Comparison of ENCODE assay signal across 1 cellular context in the genomic region with DNA sequence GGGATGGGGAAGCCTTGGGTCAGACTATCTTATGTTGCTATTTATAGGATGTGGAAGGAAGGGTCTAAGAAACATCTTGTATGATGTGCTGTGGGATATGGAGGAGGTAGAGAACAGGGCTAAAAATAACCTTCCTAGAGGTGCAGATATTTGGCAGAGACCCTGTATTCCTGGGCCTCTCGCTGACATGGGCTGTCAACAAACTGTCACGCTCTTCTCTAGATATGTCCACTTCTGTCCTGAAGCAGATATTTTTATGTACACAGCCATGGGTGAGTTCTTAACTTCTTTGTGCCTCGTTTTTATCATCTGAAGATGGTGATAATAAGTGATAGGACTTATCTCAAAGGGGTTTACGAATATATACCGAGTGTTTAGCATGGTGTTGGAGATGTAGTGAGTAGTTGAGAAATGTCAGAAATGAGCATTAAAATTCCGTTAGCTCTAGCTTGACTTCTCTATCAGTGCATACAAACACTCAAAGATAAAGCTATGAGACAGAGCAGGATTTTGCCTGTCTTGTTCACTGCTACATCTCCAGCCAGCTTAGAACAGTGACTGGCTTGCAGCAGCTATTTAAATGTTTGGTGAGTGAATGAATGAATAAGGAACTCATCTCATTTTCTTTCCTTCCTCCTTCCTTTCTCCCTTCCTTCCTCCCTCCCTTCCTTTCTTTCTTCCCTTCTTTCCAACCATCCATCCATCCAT.
TF ChIP-seq lines count a peak whose summit lies in the region.

No MANE protein-coding gene starts in this region.

TF ChIP-seq in K562, 482 proteins besides CTCF, POLR2A, EP300 and RAD21 (continues in another document):
- TF ChIP-seq, protein P1, sequence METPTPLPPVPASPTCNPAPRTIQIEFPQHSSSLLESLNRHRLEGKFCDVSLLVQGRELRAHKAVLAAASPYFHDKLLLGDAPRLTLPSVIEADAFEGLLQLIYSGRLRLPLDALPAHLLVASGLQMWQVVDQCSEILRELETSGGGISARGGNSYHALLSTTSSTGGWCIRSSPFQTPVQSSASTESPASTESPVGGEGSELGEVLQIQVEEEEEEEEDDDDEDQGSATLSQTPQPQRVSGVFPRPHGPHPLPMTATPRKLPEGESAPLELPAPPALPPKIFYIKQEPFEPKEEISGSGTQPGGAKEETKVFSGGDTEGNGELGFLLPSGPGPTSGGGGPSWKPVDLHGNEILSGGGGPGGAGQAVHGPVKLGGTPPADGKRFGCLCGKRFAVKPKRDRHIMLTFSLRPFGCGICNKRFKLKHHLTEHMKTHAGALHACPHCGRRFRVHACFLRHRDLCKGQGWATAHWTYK (CRISPR knock-in tag; IDR thresholded peaks at IDR 0.05), result no peak
- no peak for TF ChIP-seq ZNF282 (CRISPR knock-in tag; IDR thresholded peaks at IDR 0.05)
- peak; percentile 80 for TF ChIP-seq TCF3 (CRISPR knock-in tag; IDR thresholded peaks at IDR 0.05)
- no peak for TF ChIP-seq CC2D1A (IDR thresholded peaks at IDR 0.05)
- peak in 1 of 2 experiments; percentile 49; a peak in 1 of 4 replicates for TF ChIP-seq KDM1A (IDR thresholded peaks at IDR 0.05)
- TF ChIP-seq RFX7 (CRISPR knock-in tag; IDR thresholded peaks at IDR 0.05), result no peak
- TF ChIP-seq TAL1 (IDR thresholded peaks at IDR 0.05), result peak; percentile 62
- peak in 1 of 2 experiments; percentile 79; a peak in 2 of 4 replicates for TF ChIP-seq FOXA3 (CRISPR knock-in tag; conservative IDR thresholded peaks at IDR 0.05 in 1 of 2, IDR thresholded peaks at IDR 0.05 in 1 of 2)
- TF ChIP-seq NCOR1 (IDR thresholded peaks at IDR 0.05), result peak; percentile 49
- peak; percentile 98 for TF ChIP-seq MEF2D (tag; conservative IDR thresholded peaks at IDR 0.05; ENCODE audit: low read depth)
- TF ChIP-seq CBX2 (IDR thresholded peaks at IDR 0.05; ENCODE audit: insufficient read depth, low read length, poor library complexity, severe bottlenecking), result no peak
- TF ChIP-seq, protein P2, sequence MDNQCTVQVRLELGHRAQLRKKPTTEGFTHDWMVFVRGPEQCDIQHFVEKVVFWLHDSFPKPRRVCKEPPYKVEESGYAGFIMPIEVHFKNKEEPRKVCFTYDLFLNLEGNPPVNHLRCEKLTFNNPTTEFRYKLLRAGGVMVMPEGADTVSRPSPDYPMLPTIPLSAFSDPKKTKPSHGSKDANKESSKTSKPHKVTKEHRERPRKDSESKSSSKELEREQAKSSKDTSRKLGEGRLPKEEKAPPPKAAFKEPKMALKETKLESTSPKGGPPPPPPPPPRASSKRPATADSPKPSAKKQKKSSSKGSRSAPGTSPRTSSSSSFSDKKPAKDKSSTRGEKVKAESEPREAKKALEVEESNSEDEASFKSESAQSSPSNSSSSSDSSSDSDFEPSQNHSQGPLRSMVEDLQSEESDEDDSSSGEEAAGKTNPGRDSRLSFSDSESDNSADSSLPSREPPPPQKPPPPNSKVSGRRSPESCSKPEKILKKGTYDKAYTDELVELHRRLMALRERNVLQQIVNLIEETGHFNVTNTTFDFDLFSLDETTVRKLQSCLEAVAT (IDR thresholded peaks at IDR 0.05), result no peak
- TF ChIP-seq YY1 (IDR thresholded peaks at IDR 0.05; ENCODE audit: borderline replicate concordance in 1 of 3, control insufficient read depth in 1 of 3, extremely low read depth in 1 of 3, insufficient read depth in 3 of 3, insufficient read length in 1 of 3, insufficient replicate concordance in 2 of 3, low read depth in 1 of 3, low read length in 2 of 3), result no peak
- TF ChIP-seq, protein P3, sequence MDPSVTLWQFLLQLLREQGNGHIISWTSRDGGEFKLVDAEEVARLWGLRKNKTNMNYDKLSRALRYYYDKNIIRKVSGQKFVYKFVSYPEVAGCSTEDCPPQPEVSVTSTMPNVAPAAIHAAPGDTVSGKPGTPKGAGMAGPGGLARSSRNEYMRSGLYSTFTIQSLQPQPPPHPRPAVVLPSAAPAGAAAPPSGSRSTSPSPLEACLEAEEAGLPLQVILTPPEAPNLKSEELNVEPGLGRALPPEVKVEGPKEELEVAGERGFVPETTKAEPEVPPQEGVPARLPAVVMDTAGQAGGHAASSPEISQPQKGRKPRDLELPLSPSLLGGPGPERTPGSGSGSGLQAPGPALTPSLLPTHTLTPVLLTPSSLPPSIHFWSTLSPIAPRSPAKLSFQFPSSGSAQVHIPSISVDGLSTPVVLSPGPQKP (CRISPR knock-in tag; IDR thresholded peaks at IDR 0.05), result no peak
- no peak for TF ChIP-seq NEUROD1 (IDR thresholded peaks at IDR 0.05; ENCODE audit: borderline replicate concordance, low read depth, low read length, partially characterized antibody)
- peak; percentile 68; the same call in 1 of the 2 replicates for TF ChIP-seq MEF2A (IDR thresholded peaks at IDR 0.05; ENCODE audit: control insufficient read depth, low read depth, low read length)
- peak; percentile 78; the same call in 1 of the 2 replicates for TF ChIP-seq CTBP1 (IDR thresholded peaks at IDR 0.05; ENCODE audit: borderline replicate concordance)
- no peak for TF ChIP-seq ZNF436 (CRISPR knock-in tag; IDR thresholded peaks at IDR 0.05)
- TF ChIP-seq DPF2 (IDR thresholded peaks at IDR 0.05), result peak; percentile 49; the same call in 1 of the 2 replicates
- TF ChIP-seq, protein P4, sequence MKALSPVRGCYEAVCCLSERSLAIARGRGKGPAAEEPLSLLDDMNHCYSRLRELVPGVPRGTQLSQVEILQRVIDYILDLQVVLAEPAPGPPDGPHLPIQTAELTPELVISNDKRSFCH (CRISPR knock-in tag; IDR thresholded peaks at IDR 0.05), result no peak
- TF ChIP-seq, protein P4 (tag; IDR thresholded peaks at IDR 0.05), result 0 out of 2 replicates have a peak, but pooled peaks have one; percentile 57
- TF ChIP-seq GATA2 (CRISPR knock-in tag; IDR thresholded peaks at IDR 0.05), result 0 out of 2 replicates have a peak, but pooled peaks have one; percentile 30
- peak; percentile 97 for TF ChIP-seq MEIS2 (IDR thresholded peaks at IDR 0.05; ENCODE audit: partially characterized antibody)
- TF ChIP-seq HDAC3 (IDR thresholded peaks at IDR 0.05; ENCODE audit: borderline replicate concordance, partially characterized antibody), result no peak
- TF ChIP-seq TEAD2 (tag; IDR thresholded peaks at IDR 0.05), result no peak
- TF ChIP-seq, protein P5, sequence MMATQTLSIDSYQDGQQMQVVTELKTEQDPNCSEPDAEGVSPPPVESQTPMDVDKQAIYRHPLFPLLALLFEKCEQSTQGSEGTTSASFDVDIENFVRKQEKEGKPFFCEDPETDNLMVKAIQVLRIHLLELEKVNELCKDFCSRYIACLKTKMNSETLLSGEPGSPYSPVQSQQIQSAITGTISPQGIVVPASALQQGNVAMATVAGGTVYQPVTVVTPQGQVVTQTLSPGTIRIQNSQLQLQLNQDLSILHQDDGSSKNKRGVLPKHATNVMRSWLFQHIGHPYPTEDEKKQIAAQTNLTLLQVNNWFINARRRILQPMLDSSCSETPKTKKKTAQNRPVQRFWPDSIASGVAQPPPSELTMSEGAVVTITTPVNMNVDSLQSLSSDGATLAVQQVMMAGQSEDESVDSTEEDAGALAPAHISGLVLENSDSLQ (IDR thresholded peaks at IDR 0.05), result peak; percentile 77
- TF ChIP-seq, protein P6, sequence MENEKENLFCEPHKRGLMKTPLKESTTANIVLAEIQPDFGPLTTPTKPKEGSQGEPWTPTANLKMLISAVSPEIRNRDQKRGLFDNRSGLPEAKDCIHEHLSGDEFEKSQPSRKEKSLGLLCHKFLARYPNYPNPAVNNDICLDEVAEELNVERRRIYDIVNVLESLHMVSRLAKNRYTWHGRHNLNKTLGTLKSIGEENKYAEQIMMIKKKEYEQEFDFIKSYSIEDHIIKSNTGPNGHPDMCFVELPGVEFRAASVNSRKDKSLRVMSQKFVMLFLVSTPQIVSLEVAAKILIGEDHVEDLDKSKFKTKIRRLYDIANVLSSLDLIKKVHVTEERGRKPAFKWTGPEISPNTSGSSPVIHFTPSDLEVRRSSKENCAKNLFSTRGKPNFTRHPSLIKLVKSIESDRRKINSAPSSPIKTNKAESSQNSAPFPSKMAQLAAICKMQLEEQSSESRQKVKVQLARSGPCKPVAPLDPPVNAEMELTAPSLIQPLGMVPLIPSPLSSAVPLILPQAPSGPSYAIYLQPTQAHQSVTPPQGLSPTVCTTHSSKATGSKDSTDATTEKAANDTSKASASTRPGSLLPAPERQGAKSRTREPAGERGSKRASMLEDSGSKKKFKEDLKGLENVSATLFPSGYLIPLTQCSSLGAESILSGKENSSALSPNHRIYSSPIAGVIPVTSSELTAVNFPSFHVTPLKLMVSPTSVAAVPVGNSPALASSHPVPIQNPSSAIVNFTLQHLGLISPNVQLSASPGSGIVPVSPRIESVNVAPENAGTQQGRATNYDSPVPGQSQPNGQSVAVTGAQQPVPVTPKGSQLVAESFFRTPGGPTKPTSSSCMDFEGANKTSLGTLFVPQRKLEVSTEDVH (IDR thresholded peaks at IDR 0.05; ENCODE audit: low read depth, partially characterized antibody), result no peak
- TF ChIP-seq, protein P7, sequence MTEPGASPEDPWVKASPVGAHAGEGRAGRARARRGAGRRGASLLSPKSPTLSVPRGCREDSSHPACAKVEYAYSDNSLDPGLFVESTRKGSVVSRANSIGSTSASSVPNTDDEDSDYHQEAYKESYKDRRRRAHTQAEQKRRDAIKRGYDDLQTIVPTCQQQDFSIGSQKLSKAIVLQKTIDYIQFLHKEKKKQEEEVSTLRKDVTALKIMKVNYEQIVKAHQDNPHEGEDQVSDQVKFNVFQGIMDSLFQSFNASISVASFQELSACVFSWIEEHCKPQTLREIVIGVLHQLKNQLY (CRISPR knock-in tag; conservative IDR thresholded peaks at IDR 0.05), result no peak
- TF ChIP-seq HNRNPL (IDR thresholded peaks at IDR 0.05; ENCODE audit: low read depth, low read length), result no peak
- TF ChIP-seq DMBX1 (CRISPR knock-in tag; IDR thresholded peaks at IDR 0.05; ENCODE audit: borderline replicate concordance), result no peak
- peak; percentile 55 for TF ChIP-seq NFIC (IDR thresholded peaks at IDR 0.05)
- TF ChIP-seq, protein P8, sequence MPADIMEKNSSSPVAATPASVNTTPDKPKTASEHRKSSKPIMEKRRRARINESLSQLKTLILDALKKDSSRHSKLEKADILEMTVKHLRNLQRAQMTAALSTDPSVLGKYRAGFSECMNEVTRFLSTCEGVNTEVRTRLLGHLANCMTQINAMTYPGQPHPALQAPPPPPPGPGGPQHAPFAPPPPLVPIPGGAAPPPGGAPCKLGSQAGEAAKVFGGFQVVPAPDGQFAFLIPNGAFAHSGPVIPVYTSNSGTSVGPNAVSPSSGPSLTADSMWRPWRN (IDR thresholded peaks at IDR 0.05; ENCODE audit: low read depth), result no peak
- no peak for TF ChIP-seq JUND (IDR thresholded peaks at IDR 0.05; ENCODE audit: borderline replicate concordance, low read depth, low read length)
- peak; percentile 46; the same call in 2 of the 3 replicates for TF ChIP-seq JUND (tag; IDR thresholded peaks at IDR 0.05; ENCODE audit: borderline replicate concordance, low read depth, low read length)
- no peak for TF ChIP-seq MYBL2 (IDR thresholded peaks at IDR 0.05; ENCODE audit: low read depth)
- TF ChIP-seq MYBL2 (CRISPR knock-in tag; IDR thresholded peaks at IDR 0.05; ENCODE audit: borderline replicate concordance), result no peak
- TF ChIP-seq, protein P9, sequence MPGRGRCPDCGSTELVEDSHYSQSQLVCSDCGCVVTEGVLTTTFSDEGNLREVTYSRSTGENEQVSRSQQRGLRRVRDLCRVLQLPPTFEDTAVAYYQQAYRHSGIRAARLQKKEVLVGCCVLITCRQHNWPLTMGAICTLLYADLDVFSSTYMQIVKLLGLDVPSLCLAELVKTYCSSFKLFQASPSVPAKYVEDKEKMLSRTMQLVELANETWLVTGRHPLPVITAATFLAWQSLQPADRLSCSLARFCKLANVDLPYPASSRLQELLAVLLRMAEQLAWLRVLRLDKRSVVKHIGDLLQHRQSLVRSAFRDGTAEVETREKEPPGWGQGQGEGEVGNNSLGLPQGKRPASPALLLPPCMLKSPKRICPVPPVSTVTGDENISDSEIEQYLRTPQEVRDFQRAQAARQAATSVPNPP (IDR thresholded peaks at IDR 0.05; ENCODE audit: borderline replicate concordance, insufficient read depth, insufficient read length), result no peak
- no peak for TF ChIP-seq E2F3 (CRISPR knock-in tag; IDR thresholded peaks at IDR 0.05)
- no peak for TF ChIP-seq NFIX (CRISPR knock-in tag; IDR thresholded peaks at IDR 0.05; ENCODE audit: low read depth)
- TF ChIP-seq ZNF830 (CRISPR knock-in tag; IDR thresholded peaks at IDR 0.05), result no peak
- TF ChIP-seq, protein P10, sequence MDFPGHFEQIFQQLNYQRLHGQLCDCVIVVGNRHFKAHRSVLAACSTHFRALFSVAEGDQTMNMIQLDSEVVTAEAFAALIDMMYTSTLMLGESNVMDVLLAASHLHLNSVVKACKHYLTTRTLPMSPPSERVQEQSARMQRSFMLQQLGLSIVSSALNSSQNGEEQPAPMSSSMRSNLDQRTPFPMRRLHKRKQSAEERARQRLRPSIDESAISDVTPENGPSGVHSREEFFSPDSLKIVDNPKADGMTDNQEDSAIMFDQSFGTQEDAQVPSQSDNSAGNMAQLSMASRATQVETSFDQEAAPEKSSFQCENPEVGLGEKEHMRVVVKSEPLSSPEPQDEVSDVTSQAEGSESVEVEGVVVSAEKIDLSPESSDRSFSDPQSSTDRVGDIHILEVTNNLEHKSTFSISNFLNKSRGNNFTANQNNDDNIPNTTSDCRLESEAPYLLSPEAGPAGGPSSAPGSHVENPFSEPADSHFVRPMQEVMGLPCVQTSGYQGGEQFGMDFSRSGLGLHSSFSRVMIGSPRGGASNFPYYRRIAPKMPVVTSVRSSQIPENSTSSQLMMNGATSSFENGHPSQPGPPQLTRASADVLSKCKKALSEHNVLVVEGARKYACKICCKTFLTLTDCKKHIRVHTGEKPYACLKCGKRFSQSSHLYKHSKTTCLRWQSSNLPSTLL (IDR thresholded peaks at IDR 0.05), result no peak
- TF ChIP-seq FOXK2 (conservative IDR thresholded peaks at IDR 0.05 in 1 of 2, IDR thresholded peaks at IDR 0.05 in 1 of 2; ENCODE audit: low read depth in 2 of 2), result peak in 1 of 2 experiments; percentile 58; a peak in 1 of 4 replicates
- TF ChIP-seq GTF2F1 (IDR thresholded peaks at IDR 0.05; ENCODE audit: low read depth, low read length), result no peak
- TF ChIP-seq SMARCA4 (IDR thresholded peaks at IDR 0.05), result peak; percentile 60; the same call in 1 of the 2 replicates
- no peak for TF ChIP-seq BRCA1 (IDR thresholded peaks at IDR 0.05)
- no peak for TF ChIP-seq BRCA1 (CRISPR knock-in tag; IDR thresholded peaks at IDR 0.05)
- TF ChIP-seq ZKSCAN3 (CRISPR knock-in tag; IDR thresholded peaks at IDR 0.05), result no peak
- TF ChIP-seq, protein P11, sequence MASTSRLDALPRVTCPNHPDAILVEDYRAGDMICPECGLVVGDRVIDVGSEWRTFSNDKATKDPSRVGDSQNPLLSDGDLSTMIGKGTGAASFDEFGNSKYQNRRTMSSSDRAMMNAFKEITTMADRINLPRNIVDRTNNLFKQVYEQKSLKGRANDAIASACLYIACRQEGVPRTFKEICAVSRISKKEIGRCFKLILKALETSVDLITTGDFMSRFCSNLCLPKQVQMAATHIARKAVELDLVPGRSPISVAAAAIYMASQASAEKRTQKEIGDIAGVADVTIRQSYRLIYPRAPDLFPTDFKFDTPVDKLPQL (IDR thresholded peaks at IDR 0.05; ENCODE audit: extremely low read depth, insufficient read length), result no peak
- peak; percentile 57; the same call in 1 of the 2 replicates for TF ChIP-seq ZEB2 (IDR thresholded peaks at IDR 0.05)
- no peak for TF ChIP-seq KAT7 (CRISPR knock-in tag; IDR thresholded peaks at IDR 0.05; ENCODE audit: borderline replicate concordance)
- TF ChIP-seq ARHGAP35 (IDR thresholded peaks at IDR 0.05; ENCODE audit: partially characterized antibody), result peak; percentile 65
- TF ChIP-seq TCFL5 (CRISPR knock-in tag; conservative IDR thresholded peaks at IDR 0.05), result no peak
- TF ChIP-seq ZNF384 (IDR thresholded peaks at IDR 0.05; ENCODE audit: low read depth, low read length), result no peak
- TF ChIP-seq ZNF507 (tag; conservative IDR thresholded peaks at IDR 0.05), result no peak
